8 cellular contexts compared by ENCODE assay signal in genomic region chr14:58151264-58151700, GRCh38. TPM values are rescaled to one million over a fixed set of nuclear protein-coding genes. Genes with fewer than 3 reads are reported as not detected.
DNase-seq lines count a peak whose midpoint lies in the region; ATAC-seq and TF ChIP-seq lines count a peak whose summit lies in the region.

No MANE protein-coding gene starts in this region.

- WGBS in aorta, 2 donors = 0% methylated on average over 22 of the region's 22 CpGs

- ATAC-seq in GM18505 (IDR thresholded peaks at IDR 0.05; ENCODE audit: unreplicated experiment) = peak; percentile 15
- ATAC-seq in aorta (ENCODE audit: low FRiP score) = peak; percentile 51
- no peak for ATAC-seq in left colon

- H3K4me1 ChIP-seq in aorta (ENCODE audit: control insufficient read depth in 1 of 2, insufficient read depth in 2 of 2, low read length in 2 of 2) = peaks cover 0 to 4% of the 10 kb centered on the region in 2 donors

- intact Hi-C loops in dorsolateral prefrontal cortex (cut with DNase I) (loop anchor here (5.0 kb wide), 2 partner anchors 44 to 146 kb away; partner anchors contain the start of gene ARID4A (in 1 of the 2)), aorta (cut with DNase I) (no loop called here), left colon (cut with DNase I, micrococcal nuclease) (no loop called here)

- no peak for TF ChIP-seq POLR2A in GM18505 (IDR thresholded peaks at IDR 0.05; ENCODE audit: borderline replicate concordance, extremely low read depth, insufficient read depth, insufficient read length)

- H3K27ac ChIP-seq in dorsolateral prefrontal cortex (peak overlapping the region in 54 of 59 donors; percentile 5 to 89 (median 74)), aorta (ENCODE audit: low read depth in 1 of 2, low read length in 2 of 2) (no peak overlapping the region)

- no peaks in the 10 kb centered on the region for H3K36me3 ChIP-seq in aorta (ENCODE audit: control insufficient read depth in 1 of 2, insufficient read depth in 2 of 2, low read length in 1 of 2)

- H3K9me3 ChIP-seq in aorta (ENCODE audit: control insufficient read depth, low read length) = no peaks in the 10 kb centered on the region

- H3K27me3 ChIP-seq in dorsolateral prefrontal cortex (no peaks in the 10 kb centered on the region), aorta (ENCODE audit: control insufficient read depth in 1 of 2, insufficient read depth in 2 of 2, low read length in 1 of 2) (no peaks in the 10 kb centered on the region)

- peak; percentile 58 for DNase-seq in NCI-H69 (lab: John Stamatoyannopoulos, UW)
- peak in 2 of 10 donors; percentile 34 to 66 for DNase-seq in dorsolateral prefrontal cortex
- peak; percentile 27 for DNase-seq in midbrain (lab: John Stamatoyannopoulos, UW)
- no peak for DNase-seq in aorta
- DNase-seq in left colon = no peak
- no peak for DNase-seq in stimulated activated naive CD4-positive, alpha-beta T cell (lab: John Stamatoyannopoulos, UW)
- no peak for DNase-seq in NCI-H2081 treated with DMSO at 0.1 percent for 48 hours (lab: John Stamatoyannopoulos, UW)

- H3K4me3 ChIP-seq in dorsolateral prefrontal cortex (peak overlapping the region; percentile 69 to 97 (median 85)), aorta (ENCODE audit: low read length in 2 of 2) (peak overlapping the region; percentile 64 to 75)

- no peak for TF ChIP-seq CTCF in dorsolateral prefrontal cortex (IDR thresholded peaks at IDR 0.05 in 54 of 56, conservative IDR thresholded peaks at IDR 0.05 in 2 of 56; ENCODE audit: low read depth in 1 of 56, partially characterized antibody in 56 of 56)

RNA-seq across cellular contexts. Expression of gene ARMH4, which starts 0.7 kb away (rescaled TPM):
- total RNA-seq in dorsolateral prefrontal cortex (10 to 100 TPM; 19.2 to 48.5 (median 33.8) TPM), aorta (10 to 100 TPM in 1 of 2 donors, 1 to 10 TPM in 1; 8.4 to 14.6 TPM), left colon (1 to 10 TPM in 1 of 2 donors, under 1 TPM in 1; 0.82 to 2.7 TPM)
- polyA plus RNA-seq in aorta = 1 to 10 TPM in 1 of 2 donors, under 1 TPM in 1; 0.92 to 1.8 TPM

RNA-seq across cellular contexts. Expression of gene ACTR10, which starts 48.7 kb away (rescaled TPM):
- total RNA-seq in dorsolateral prefrontal cortex = 100 to 1,000 TPM in 27 of 120 experiments, 10 to 100 TPM in 93; 34.6 to 122 (median 87.5) TPM
- total RNA-seq in aorta = 10 to 100 TPM; 66.9 to 73.0 TPM
- 10 to 100 TPM; 47.3 to 95.6 TPM for polyA plus RNA-seq in aorta
- 10 to 100 TPM; 52.9 to 53.8 TPM for total RNA-seq in left colon

Comparison
In these comparisons a context has a peak if more than half of its experiments do, and no peak if none do; other contexts are left out.
1. DNase-seq: peak in NCI-H69 (single experiment) and midbrain (single experiment); none in aorta (0 of 2), left colon (0 of 2), stimulated activated naive CD4-positive, alpha-beta T cell (0 of 6) and NCI-H2081 treated with DMSO at 0.1 percent for 48 hours (single experiment).
2. H3K27ac ChIP-seq: peak in dorsolateral prefrontal cortex (54 of 59); none in aorta (0 of 2).
3. intact Hi-C loops: an anchor here in dorsolateral prefrontal cortex (5.0 kb wide); none called in aorta and left colon.